15 cellular contexts compared by ENCODE assay signal in genomic region chrX:53580742-53581504, GRCh38.
DNase-seq lines count a peak whose midpoint lies in the region; ATAC-seq and TF ChIP-seq lines count a peak whose summit lies in the region.
"Had no signal": no experiment of that assay in that cellular context is flagged by ENCODE, and none has a peak within 500 bp of the region (broad histone marks: within the 10 kb centered on the region; RNA-seq: fewer than 3 reads in every experiment).

No MANE protein-coding gene starts in this region.

- H3K23ac ChIP-seq in trophoblast cell (ENCODE audit: low read length) = no peak overlapping the region

- H3K4me1 ChIP-seq in heart left ventricle (no peaks in the 10 kb centered on the region), right atrium auricular region (no peaks in the 10 kb centered on the region), trophoblast cell (ENCODE audit: control insufficient read depth in 1 of 2, insufficient read depth in 2 of 2, low read length in 2 of 2) (no peaks in the 10 kb centered on the region)
- H3K4me1 ChIP-seq: BLaER1 treated with 17β-estradiol and CSF1 and Interleukin-3, amounts not matched to agents 10 nM and 100 nM had no signal

- ATAC-seq in heart left ventricle = peak; percentile 57 to 84 (median 66)
- no peak for ATAC-seq in activated T-helper 17 cell treated with anti-CD3 and anti-CD28 coated beads, Interleukin-2, amount 50 U/mL, for 72 hours (replicated peaks)
- ATAC-seq: HCT116 had no signal

- TF ChIP-seq CTCF in heart left ventricle (IDR thresholded peaks at IDR 0.05) = no peak
- TF ChIP-seq CTCF in right atrium auricular region (IDR thresholded peaks at IDR 0.05) = no peak
- TF ChIP-seq CTCF in glutamatergic neuron (IDR thresholded peaks at IDR 0.05; ENCODE audit: partially characterized antibody, unreplicated experiment) = no peak

- no peak overlapping the region for H2AFZ ChIP-seq in trophoblast cell (ENCODE audit: insufficient read depth, low read length, poor library complexity)
- H2AFZ ChIP-seq: GM23248 had no signal

- no peak overlapping the region for H2AK5ac ChIP-seq in trophoblast cell (ENCODE audit: low read length)

- no peaks in the 10 kb centered on the region for H3K9me3 ChIP-seq in heart left ventricle
- no peaks in the 10 kb centered on the region for H3K9me3 ChIP-seq in right atrium auricular region
- no peaks in the 10 kb centered on the region for H3K9me3 ChIP-seq in trophoblast cell (ENCODE audit: insufficient read depth, low read depth, low read length)

- H3K27ac ChIP-seq in heart left ventricle (no peak overlapping the region), right atrium auricular region (no peak overlapping the region), trophoblast cell (ENCODE audit: low read depth, low read length) (no peak overlapping the region)
- H3K27ac ChIP-seq: BLaER1 treated with 17β-estradiol and CSF1 and Interleukin-3, amounts not matched to agents 10 nM and 100 nM; GM23248; HL-60 had no signal

- no peak overlapping the region for H3K9ac ChIP-seq in trophoblast cell (ENCODE audit: low read length)
- H3K9ac ChIP-seq: BLaER1 treated with 17β-estradiol and CSF1 and Interleukin-3, amounts not matched to agents 10 nM and 100 nM; GM23248 had no signal

- H3K4me1 Mint-ChIP-seq in activated T-helper 1 cell treated with anti-CD3 and anti-CD28 coated beads, Interleukin-12 subunit alpha, Interleukin-12 subunit beta, Interleukin-2, Interleukin-4 antibody, amounts not matched to agents 30 ng/mL and 10 ng/mL and 1 ng/mL, durations not matched to agents 14 hours and 24 hours and 36 hours (ENCODE audit: low read depth) = no peaks in the 10 kb centered on the region
- no peaks in the 10 kb centered on the region for H3K4me1 Mint-ChIP-seq in glutamatergic neuron (ENCODE audit: low read depth, unreplicated experiment)
- H3K4me1 Mint-ChIP-seq in activated T-helper 17 cell treated with anti-CD3 and anti-CD28 coated beads, Interleukin-2, amount 50 U/mL, for 72 hours = no peaks in the 10 kb centered on the region
- H3K4me1 Mint-ChIP-seq: CD4-positive, CD25-positive, alpha-beta regulatory T cell had no signal

- H2BK120ac ChIP-seq in trophoblast cell (ENCODE audit: insufficient read depth, low read length, poor library complexity) = no peak overlapping the region

- peaks cover 25% of the 10 kb centered on the region for H3K36me3 Mint-ChIP-seq in activated T-helper 1 cell treated with anti-CD3 and anti-CD28 coated beads, Interleukin-12 subunit alpha, Interleukin-12 subunit beta, Interleukin-2, Interleukin-4 antibody, amounts not matched to agents 30 ng/mL and 10 ng/mL and 1 ng/mL, durations not matched to agents 14 hours and 24 hours and 36 hours (ENCODE audit: low read depth)
- peaks cover 6% of the 10 kb centered on the region for H3K36me3 Mint-ChIP-seq in glutamatergic neuron (ENCODE audit: unreplicated experiment)
- H3K36me3 Mint-ChIP-seq in activated T-helper 17 cell treated with anti-CD3 and anti-CD28 coated beads, Interleukin-2, amount 50 U/mL, for 72 hours (ENCODE audit: low read depth) = peaks cover 76% of the 10 kb centered on the region

- no peak overlapping the region for H3K18ac ChIP-seq in trophoblast cell (ENCODE audit: low read length)

- H3K4me3 ChIP-seq in heart left ventricle = no peak overlapping the region
- H3K4me3 ChIP-seq in right atrium auricular region = no peak overlapping the region
- no peak overlapping the region for H3K4me3 ChIP-seq in trophoblast cell (ENCODE audit: low read depth, low read length)
- H3K4me3 ChIP-seq: BLaER1 treated with 17β-estradiol and CSF1 and Interleukin-3, amounts not matched to agents 10 nM and 100 nM; GM23248 had no signal

- DNase-seq in heart left ventricle (peak in 3 of 5 donors; percentile 10 to 33 (median 18)), right atrium auricular region (ENCODE audit: low spot score) (no peak), glutamatergic neuron (no peak), trophoblast cell (no peak), OCI-M1 (lab: John Stamatoyannopoulos, UW) (no peak)
- DNase-seq in activated T-helper 1 cell treated with anti-CD3 and anti-CD28 coated beads, Interleukin-12 subunit alpha, Interleukin-12 subunit beta, Interleukin-2, Interleukin-4 antibody, amounts not matched to agents 30 ng/mL and 10 ng/mL and 1 ng/mL, durations not matched to agents 14 hours and 24 hours and 36 hours (ENCODE audit: low spot score) = no peak
- DNase-seq: ACHN; CD4-positive, CD25-positive, alpha-beta regulatory T cell; DMS53; GF-D8; GM23248 had no signal

- H3K4me2 ChIP-seq in trophoblast cell (ENCODE audit: low read length) = no peak overlapping the region
- H3K4me2 ChIP-seq: BLaER1 treated with 17β-estradiol and CSF1 and Interleukin-3, amounts not matched to agents 10 nM and 100 nM had no signal

- TF ChIP-seq POLR2A in heart left ventricle (IDR thresholded peaks at IDR 0.05) = no peak

- H3K4ac ChIP-seq in trophoblast cell (ENCODE audit: low read depth, low read length) = no peak overlapping the region

- WGBS in heart left ventricle, 4 donors = 63 to 80% (median 65%) methylated on average over 12 of the region's 12 CpGs
- WGBS in trophoblast cell (ENCODE audit: extremely low coverage, insufficient coverage, insufficient read length) = no CpG with 5 or more reads among the region's 12 CpGs

- H4K91ac ChIP-seq in trophoblast cell (ENCODE audit: low read depth, low read length) = no peak overlapping the region

- no peak overlapping the region for H3K4me3 Mint-ChIP-seq in activated T-helper 1 cell treated with anti-CD3 and anti-CD28 coated beads, Interleukin-12 subunit alpha, Interleukin-12 subunit beta, Interleukin-2, Interleukin-4 antibody, amounts not matched to agents 30 ng/mL and 10 ng/mL and 1 ng/mL, durations not matched to agents 14 hours and 24 hours and 36 hours
- H3K4me3 Mint-ChIP-seq in glutamatergic neuron (ENCODE audit: unreplicated experiment) = no peak overlapping the region
- no peak overlapping the region for H3K4me3 Mint-ChIP-seq in activated T-helper 17 cell treated with anti-CD3 and anti-CD28 coated beads, Interleukin-2, amount 50 U/mL, for 72 hours
- H3K4me3 Mint-ChIP-seq: CD4-positive, CD25-positive, alpha-beta regulatory T cell had no signal

- H3K9me3 Mint-ChIP-seq in activated T-helper 1 cell treated with anti-CD3 and anti-CD28 coated beads, Interleukin-12 subunit alpha, Interleukin-12 subunit beta, Interleukin-2, Interleukin-4 antibody, amounts not matched to agents 30 ng/mL and 10 ng/mL and 1 ng/mL, durations not matched to agents 14 hours and 24 hours and 36 hours = no peaks in the 10 kb centered on the region
- peaks cover 5% of the 10 kb centered on the region for H3K9me3 Mint-ChIP-seq in glutamatergic neuron (ENCODE audit: unreplicated experiment)
- H3K9me3 Mint-ChIP-seq in activated T-helper 17 cell treated with anti-CD3 and anti-CD28 coated beads, Interleukin-2, amount 50 U/mL, for 72 hours = no peaks in the 10 kb centered on the region
- H3K9me3 Mint-ChIP-seq: CD4-positive, CD25-positive, alpha-beta regulatory T cell had no signal

- H3K27ac Mint-ChIP-seq in activated T-helper 1 cell treated with anti-CD3 and anti-CD28 coated beads, Interleukin-12 subunit alpha, Interleukin-12 subunit beta, Interleukin-2, Interleukin-4 antibody, amounts not matched to agents 30 ng/mL and 10 ng/mL and 1 ng/mL, durations not matched to agents 14 hours and 24 hours and 36 hours = peak overlapping the region; percentile 29
- H3K27ac Mint-ChIP-seq in glutamatergic neuron (ENCODE audit: unreplicated experiment) = peak overlapping the region; percentile 55
- H3K27ac Mint-ChIP-seq in activated T-helper 17 cell treated with anti-CD3 and anti-CD28 coated beads, Interleukin-2, amount 50 U/mL, for 72 hours = no peak overlapping the region
- H3K27ac Mint-ChIP-seq: CD4-positive, CD25-positive, alpha-beta regulatory T cell had no signal

- no peak overlapping the region for H2BK12ac ChIP-seq in trophoblast cell (ENCODE audit: low read length)

- H3K27me3 Mint-ChIP-seq in activated T-helper 1 cell treated with anti-CD3 and anti-CD28 coated beads, Interleukin-12 subunit alpha, Interleukin-12 subunit beta, Interleukin-2, Interleukin-4 antibody, amounts not matched to agents 30 ng/mL and 10 ng/mL and 1 ng/mL, durations not matched to agents 14 hours and 24 hours and 36 hours (ENCODE audit: insufficient read depth) = no peaks in the 10 kb centered on the region
- peaks cover 3% of the 10 kb centered on the region for H3K27me3 Mint-ChIP-seq in glutamatergic neuron (ENCODE audit: unreplicated experiment)
- no peaks in the 10 kb centered on the region for H3K27me3 Mint-ChIP-seq in activated T-helper 17 cell treated with anti-CD3 and anti-CD28 coated beads, Interleukin-2, amount 50 U/mL, for 72 hours
- H3K27me3 Mint-ChIP-seq: CD4-positive, CD25-positive, alpha-beta regulatory T cell had no signal

- intact Hi-C loops in heart left ventricle (cut with DNase I) = no loop called here
- intact Hi-C loops in activated T-helper 1 cell treated with anti-CD3 and anti-CD28 coated beads, Interleukin-12 subunit alpha, Interleukin-12 subunit beta, Interleukin-2, Interleukin-4 antibody, amounts not matched to agents 30 ng/mL and 10 ng/mL and 1 ng/mL, durations not matched to agents 14 hours and 24 hours and 36 hours (cut with micrococcal nuclease) = no loop called here

- no peak overlapping the region for H2BK5ac ChIP-seq in trophoblast cell (ENCODE audit: low read depth, low read length, poor library complexity)

- no peaks in the 10 kb centered on the region for H3K79me2 ChIP-seq in trophoblast cell (ENCODE audit: control insufficient read depth, insufficient read depth, low read length, poor library complexity)

- H4K12ac ChIP-seq in trophoblast cell (ENCODE audit: low read depth, low read length) = peak overlapping the region; percentile 80

- H3K36me3 ChIP-seq in heart left ventricle (peaks cover 0 to 74% (median 73%) of the 10 kb centered on the region in 9 donors), right atrium auricular region (peaks cover 53% of the 10 kb centered on the region), trophoblast cell (ENCODE audit: control insufficient read depth in 1 of 2, insufficient read depth in 2 of 2, low read length in 2 of 2) (peaks cover 22 to 32% of the 10 kb centered on the region in 2 experiments)

- H3K14ac ChIP-seq in trophoblast cell (ENCODE audit: low read length) = no peak overlapping the region

- no peak overlapping the region for H4K8ac ChIP-seq in trophoblast cell (ENCODE audit: low read depth, low read length)

- H3K79me1 ChIP-seq in trophoblast cell (ENCODE audit: low read length) = no peaks in the 10 kb centered on the region

- peaks cover 0 to 5% (median 0%) of the 10 kb centered on the region in 9 donors for H3K27me3 ChIP-seq in heart left ventricle
- no peaks in the 10 kb centered on the region for H3K27me3 ChIP-seq in right atrium auricular region
- no peaks in the 10 kb centered on the region for H3K27me3 ChIP-seq in trophoblast cell (ENCODE audit: insufficient read depth, low read length)

Comparison
In these comparisons a context has a peak if more than half of its experiments do, and no peak if none do; other contexts are left out.
1. DNase-seq: peak in heart left ventricle (3 of 5); none in right atrium auricular region (single experiment), activated T-helper 1 cell treated with anti-CD3 and anti-CD28 coated beads, Interleukin-12 subunit alpha, Interleukin-12 subunit beta, Interleukin-2, Interleukin-4 antibody, amounts not matched to agents 30 ng/mL and 10 ng/mL and 1 ng/mL, durations not matched to agents 14 hours and 24 hours and 36 hours (single experiment), glutamatergic neuron (single experiment), trophoblast cell (0 of 2) and OCI-M1 (single experiment).